ENCODE assay signal across 15 cellular contexts in genomic region chr17:10790491-10791401, GRCh38. TPM values are rescaled to one million over a fixed set of nuclear protein-coding genes. Genes with fewer than 3 reads are reported as not detected.
DNase-seq lines count a peak whose midpoint lies in the region; ATAC-seq and TF ChIP-seq lines count a peak whose summit lies in the region.
"Had no signal": no experiment of that assay in that cellular context is flagged by ENCODE, and none has a peak within 500 bp of the region (broad histone marks: within the 10 kb centered on the region; RNA-seq: fewer than 3 reads in every experiment).

No MANE protein-coding gene starts in this region.

- H3K36me3 ChIP-seq in cardiac muscle cell (no peaks in the 10 kb centered on the region), A673 (ENCODE audit: insufficient read depth, low read length, poor library complexity, severe bottlenecking) (no peaks in the 10 kb centered on the region)
- H3K36me3 ChIP-seq: uterus had no signal

- TF ChIP-seq POLR2A in GM18505 (IDR thresholded peaks at IDR 0.05; ENCODE audit: borderline replicate concordance, extremely low read depth, insufficient read depth, insufficient read length): no peak

- peaks cover 3% of the 10 kb centered on the region for H3K4me1 Mint-ChIP-seq in activated CD4-positive, alpha-beta T cell treated with anti-CD3 and anti-CD28 coated beads, Interleukin-2, amount 10 ng/mL, durations not matched to agents 7 days and 5 days
- H3K4me1 Mint-ChIP-seq: activated B cell treated with CpG ODN at 0.5 μM for 24 hours had no signal

- H3K4me3 Mint-ChIP-seq in activated CD4-positive, alpha-beta T cell treated with anti-CD3 and anti-CD28 coated beads, Interleukin-2, amount 10 ng/mL, durations not matched to agents 7 days and 5 days: no peak overlapping the region
- H3K4me3 Mint-ChIP-seq: activated B cell treated with CpG ODN at 0.5 μM for 24 hours had no signal

- H3K36me3 Mint-ChIP-seq in activated CD4-positive, alpha-beta T cell treated with anti-CD3 and anti-CD28 coated beads, Interleukin-2, amount 10 ng/mL, durations not matched to agents 7 days and 5 days (ENCODE audit: low read depth): no peaks in the 10 kb centered on the region

- POLR2A ChIA-PET in A673 (lab: Charles Lee; ENCODE audit: low non-redundant PET): interaction anchor here (0.6 kb wide), 1 partner anchor 933 kb away, joined by 3 read pairs; no protein-coding TSS in a partner anchor
- POLR2A ChIA-PET in activated CD4-positive, alpha-beta T cell treated with anti-CD3 and anti-CD28 coated beads, Interleukin-2, amount 10 ng/mL, durations not matched to agents 7 days and 5 days (lab: Charles Lee): no interaction called here

- no peaks in the 10 kb centered on the region for H3K9me3 ChIP-seq in cardiac muscle cell (ENCODE audit: low read depth)
- no peaks in the 10 kb centered on the region for H3K9me3 ChIP-seq in A673 (ENCODE audit: low read depth, low read length, poor library complexity, severe bottlenecking)
- H3K9me3 ChIP-seq: uterus had no signal

- H3K4me1 ChIP-seq in cardiac muscle cell (ENCODE audit: low read depth) (peaks cover 6% of the 10 kb centered on the region), A673 (ENCODE audit: insufficient read depth, low read length, poor library complexity, severe bottlenecking) (no peaks in the 10 kb centered on the region)
- H3K4me1 ChIP-seq: uterus had no signal

- no peaks in the 10 kb centered on the region for H3K27me3 Mint-ChIP-seq in activated CD4-positive, alpha-beta T cell treated with anti-CD3 and anti-CD28 coated beads, Interleukin-2, amount 10 ng/mL, durations not matched to agents 7 days and 5 days

- TF ChIP-seq CTCF in cardiac muscle cell (IDR thresholded peaks at IDR 0.05; ENCODE audit: low read depth, low read length): no peak
- no peak for TF ChIP-seq CTCF in A673 (conservative IDR thresholded peaks at IDR 0.05; ENCODE audit: low read depth, low read length)

- no TSS peak for BruUV-seq in A673 (replicated peaks; lab: Mats Ljungman, UMichigan)

- ATAC-seq in GM18505 (IDR thresholded peaks at IDR 0.05; ENCODE audit: unreplicated experiment): no peak
- ATAC-seq: SK-N-SH treated with all-trans-retinoic acid at 6 μM for 48 hours had no signal

- DNase-seq in Daoy (ENCODE audit: low read depth) (peak; percentile 30), SK-MEL-5 (ENCODE audit: low read depth, low spot score) (peak; percentile 29), cardiac muscle cell (ENCODE audit: low read depth in 1 of 2, low spot score in 1 of 2) (no peak), pons (ENCODE audit: low spot score) (peak; percentile 28), A673 (ENCODE audit: low spot score) (no peak), MV-4-11 (lab: John Stamatoyannopoulos, UW) (no peak)
- DNase-seq in activated CD4-positive, alpha-beta T cell treated with anti-CD3 and anti-CD28 coated beads, Interleukin-2, amount 10 ng/mL, durations not matched to agents 7 days and 5 days: no peak
- DNase-seq: activated B cell treated with CpG ODN at 0.5 μM for 24 hours; kidney glomerular epithelial cell; NCI-H187; stimulated activated CD8-positive, alpha-beta memory T cell treated with anti-CD3 and anti-CD28 coated beads, Interleukin-4, amount 100 ng/mL, for 48 hours; uterus had no signal

- no peaks in the 10 kb centered on the region for H3K9me3 Mint-ChIP-seq in activated CD4-positive, alpha-beta T cell treated with anti-CD3 and anti-CD28 coated beads, Interleukin-2, amount 10 ng/mL, durations not matched to agents 7 days and 5 days
- H3K9me3 Mint-ChIP-seq: activated B cell treated with CpG ODN at 0.5 μM for 24 hours had no signal

- no peak overlapping the region for H3K27ac Mint-ChIP-seq in activated CD4-positive, alpha-beta T cell treated with anti-CD3 and anti-CD28 coated beads, Interleukin-2, amount 10 ng/mL, durations not matched to agents 7 days and 5 days
- H3K27ac Mint-ChIP-seq: activated B cell treated with CpG ODN at 0.5 μM for 24 hours had no signal

- in situ Hi-C loops in SK-MEL-5 (cut with HindIII; ENCODE audit: low pct_unique_long_range_greater_than_20kb, low sequenced_read_pairs): no loop called here

- intact Hi-C loops in A673 (cut with micrococcal nuclease; ENCODE audit: unreplicated experiment): no loop called here

- CTCF ChIA-PET in A673 (lab: Charles Lee): no interaction called here
- CTCF ChIA-PET in activated CD4-positive, alpha-beta T cell treated with anti-CD3 and anti-CD28 coated beads, Interleukin-2, amount 10 ng/mL, durations not matched to agents 7 days and 5 days (lab: Charles Lee): interaction anchor here (0.6 to 1.2 kb wide), 2 partner anchors 22 to 998 kb away, joined by 3 to 6 read pairs; no protein-coding TSS in a partner anchor

- H3K27me3 ChIP-seq in cardiac muscle cell (no peaks in the 10 kb centered on the region), A673 (replicated peaks; ENCODE audit: insufficient read depth, low read depth, low read length, poor library complexity) (peaks cover 51% of the 10 kb centered on the region)
- H3K27me3 ChIP-seq: uterus had no signal

- H3K4me3 ChIP-seq in cardiac muscle cell: no peak overlapping the region
- H3K4me3 ChIP-seq in A673 (ENCODE audit: low read depth, low read length, poor library complexity, severe bottlenecking): no peak overlapping the region
- H3K4me3 ChIP-seq: uterus had no signal

- H3K27ac ChIP-seq in cardiac muscle cell: peak overlapping the region; percentile 5
- H3K27ac ChIP-seq in A673 (ENCODE audit: low read depth, low read length, poor library complexity, severe bottlenecking): no peak overlapping the region
- H3K27ac ChIP-seq: uterus had no signal

RNA-seq across cellular contexts. Expression of gene TMEM238L, which starts 13.2 kb away (rescaled TPM):
- not detected in 2 replicates for total RNA-seq in Daoy (2014; rRNA removed; shearing (Covaris generic))
- not detected in 2 replicates for total RNA-seq in SK-MEL-5 (2014; rRNA removed; shearing (Covaris generic))
- not detected in 2 replicates for polyA plus RNA-seq in SK-MEL-5 (2015; cell fraction: cytosol; rRNA removed)
- not detected in 2 replicates for polyA plus RNA-seq in SK-MEL-5 (2015; cell fraction: nucleus; rRNA removed)
- total RNA-seq in cardiac muscle cell (not detected in 2 replicates), A673 (2021) (not detected in 2 replicates)
- not detected in 2 replicates for polyA plus RNA-seq in cardiac muscle cell
- total RNA-seq in activated CD4-positive, alpha-beta T cell treated with anti-CD3 and anti-CD28 coated beads, Interleukin-2, amount 10 ng/mL, durations not matched to agents 7 days and 5 days: not detected
- total RNA-seq: activated B cell treated with CpG ODN at 0.5 μM for 24 hours, dermis microvascular lymphatic vessel endothelial cell, uterus had no signal

RNA-seq across cellular contexts. Expression of gene PIRT, which starts 47.1 kb away (rescaled TPM):
- total RNA-seq in Daoy (2014; rRNA removed; shearing (Covaris generic)): not detected in 2 replicates
- not detected in 2 replicates for total RNA-seq in SK-MEL-5 (2014; rRNA removed; shearing (Covaris generic))
- polyA plus RNA-seq in SK-MEL-5 (2015; cell fraction: cytosol; rRNA removed): not detected in 2 replicates
- not detected in 2 replicates for polyA plus RNA-seq in SK-MEL-5 (2015; cell fraction: nucleus; rRNA removed)
- total RNA-seq in cardiac muscle cell: not detected in 2 replicates
- polyA plus RNA-seq in cardiac muscle cell: not detected in 2 replicates
- not detected in 2 replicates for total RNA-seq in A673 (2021)
- not detected for total RNA-seq in activated CD4-positive, alpha-beta T cell treated with anti-CD3 and anti-CD28 coated beads, Interleukin-2, amount 10 ng/mL, durations not matched to agents 7 days and 5 days
- total RNA-seq: activated B cell treated with CpG ODN at 0.5 μM for 24 hours, dermis microvascular lymphatic vessel endothelial cell had no signal

Comparison
In these comparisons a context has a peak if more than half of its experiments do, and no peak if none do; other contexts are left out.
1. DNase-seq: peak in Daoy (single experiment), SK-MEL-5 (single experiment) and pons (single experiment); none in cardiac muscle cell (0 of 2), A673 (single experiment), MV-4-11 (single experiment) and activated CD4-positive, alpha-beta T cell treated with anti-CD3 and anti-CD28 coated beads, Interleukin-2, amount 10 ng/mL, durations not matched to agents 7 days and 5 days (single experiment).